ENCODE assay signal across 16 cellular contexts in the genomic region with DNA sequence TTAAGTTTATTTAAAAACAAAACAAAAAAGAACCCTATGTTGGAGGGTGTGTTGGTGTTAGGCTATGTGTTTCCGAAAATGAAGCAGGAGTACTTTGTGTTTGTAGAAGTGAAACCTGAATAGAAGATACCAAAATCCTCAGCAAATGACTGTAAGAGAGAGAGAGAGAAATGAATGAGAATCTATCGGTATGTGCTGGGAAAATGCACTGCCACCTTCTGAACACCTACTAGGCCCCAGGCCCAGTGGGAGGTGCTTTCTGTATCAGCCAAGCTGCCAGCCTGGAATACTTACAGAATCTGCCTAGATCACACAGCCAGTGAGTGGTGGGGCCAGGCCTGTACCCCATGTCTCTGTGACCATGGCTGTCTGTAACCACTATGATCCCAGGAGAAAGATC. TPM values are rescaled to one million over a fixed set of nuclear protein-coding genes. Genes with fewer than 3 reads are reported as not detected.
DNase-seq lines count a peak whose midpoint lies in the region; ATAC-seq, FAIRE-seq and TF ChIP-seq lines count a peak whose summit lies in the region.
"Had no signal": no experiment of that assay in that cellular context is flagged by ENCODE, and none has a peak within 500 bp of the region (broad histone marks: within the 10 kb centered on the region; RNA-seq: fewer than 3 reads in every experiment).

No MANE protein-coding gene starts in this region.

- no peaks in the 10 kb centered on the region for H3F3A ChIP-seq in OCI-LY1 (ENCODE audit: insufficient read depth, low read length)
- no peaks in the 10 kb centered on the region for H3F3A ChIP-seq in SK-N-SH (replicated peaks; ENCODE audit: insufficient read depth)

- FAIRE-seq in D721Med (lab: Jason Lieb, UNC) = no peak
- FAIRE-seq: small intestine had no signal

- no peaks in the 10 kb centered on the region for H3K27me3 Mint-ChIP-seq in stimulated activated naive CD8-positive, alpha-beta T cell treated with anti-CD3 and anti-CD28 coated beads, Interleukin-15, Interleukin-2, amounts not matched to agents 100 ng/mL and 50 ng/mL, for 24 hours
- H3K27me3 Mint-ChIP-seq in activated naive CD8-positive, alpha-beta T cell = no peaks in the 10 kb centered on the region
- H3K27me3 Mint-ChIP-seq: activated naive CD8-positive, alpha-beta T cell treated with anti-CD3 and anti-CD28 coated beads, Interleukin-2, amount 10 ng/mL, durations not matched to agents 7 days and 5 days had no signal

- TF ChIP-seq RAD21 in SK-N-SH (IDR thresholded peaks at IDR 0.05; ENCODE audit: low read length) = no peak

- H3K4me1 ChIP-seq in OCI-LY1 (ENCODE audit: insufficient read depth, low read length, severe bottlenecking) (peaks cover 47% of the 10 kb centered on the region), SK-N-SH (ENCODE audit: control insufficient read depth in 1 of 2, insufficient read depth in 2 of 2, low read depth in 1 of 2, low read length in 1 of 2) (no peaks in the 10 kb centered on the region)
- H3K4me1 ChIP-seq: thyroid gland had no signal

- TF ChIP-seq CTCF in OCI-LY1 (IDR thresholded peaks at IDR 0.05; ENCODE audit: low read length) (no peak), D721Med (IDR thresholded peaks at IDR 0.05; ENCODE audit: insufficient read depth, missing control alignments) (no peak), SK-N-SH (IDR thresholded peaks at IDR 0.05) (no peak)

- H3K4me2 ChIP-seq in OCI-LY1 (ENCODE audit: low read length) (no peak overlapping the region), SK-N-SH (no peak overlapping the region)

- DNase-seq in stimulated activated naive CD8-positive, alpha-beta T cell treated with anti-CD3 and anti-CD28 coated beads, Interleukin-15, Interleukin-2, amounts not matched to agents 100 U/mL and 50 U/mL, for 24 hours = no peak
- DNase-seq in D721Med (ENCODE audit: insufficient read length, low spot score) (no peak), SK-N-SH (no peak)
- DNase-seq: activated naive CD8-positive, alpha-beta T cell treated with anti-CD3 and anti-CD28 coated beads, Interleukin-2, amount 10 ng/mL, durations not matched to agents 7 days and 5 days; GM23248; KG1; NCI-H1694; NCI-H524 treated with DMSO at 0.1 percent for 48 hours; small intestine; thyroid gland had no signal

- peak overlapping the region; percentile 72 for H3K27ac ChIP-seq in OCI-LY1 (ENCODE audit: low read depth, low read length, poor library complexity, severe bottlenecking)
- H3K27ac ChIP-seq in SK-N-SH (ENCODE audit: low read depth in 2 of 2, low read length in 1 of 2) = no peak overlapping the region
- H3K27ac ChIP-seq: cardiac muscle cell, GM23248, thyroid gland had no signal

- H3K9me2 ChIP-seq in OCI-LY1 (ENCODE audit: low read depth, low read length) (no peaks in the 10 kb centered on the region), SK-N-SH (no peaks in the 10 kb centered on the region)

- peak overlapping the region; percentile 97 for H3K27ac Mint-ChIP-seq in stimulated activated naive CD8-positive, alpha-beta T cell treated with anti-CD3 and anti-CD28 coated beads, Interleukin-15, Interleukin-2, amounts not matched to agents 100 ng/mL and 50 ng/mL, for 24 hours
- H3K27ac Mint-ChIP-seq in activated naive CD8-positive, alpha-beta T cell = peak overlapping the region; percentile 98
- H3K27ac Mint-ChIP-seq: activated naive CD8-positive, alpha-beta T cell treated with anti-CD3 and anti-CD28 coated beads, Interleukin-2, amount 10 ng/mL, durations not matched to agents 7 days and 5 days had no signal

- H3K36me3 Mint-ChIP-seq in stimulated activated naive CD8-positive, alpha-beta T cell treated with anti-CD3 and anti-CD28 coated beads, Interleukin-15, Interleukin-2, amounts not matched to agents 100 ng/mL and 50 ng/mL, for 24 hours (ENCODE audit: low read depth) = peaks cover 42% of the 10 kb centered on the region
- peaks cover 15% of the 10 kb centered on the region for H3K36me3 Mint-ChIP-seq in activated naive CD8-positive, alpha-beta T cell

- WGBS in SK-N-SH (ENCODE audit: low lambda C conversion rate) = 90% methylated on average over 2 of the region's 2 CpGs

- H3K27me3 ChIP-seq in OCI-LY1 (ENCODE audit: insufficient read depth, low read length) (no peaks in the 10 kb centered on the region), SK-N-SH (ENCODE audit: insufficient read depth) (no peaks in the 10 kb centered on the region)
- H3K27me3 ChIP-seq: cardiac muscle cell, thyroid gland had no signal

- H3K4me3 ChIP-seq in OCI-LY1 (ENCODE audit: low read depth, low read length, poor library complexity, severe bottlenecking) (no peak overlapping the region), SK-N-SH (ENCODE audit: low read depth in 2 of 2, low read length in 1 of 2) (no peak overlapping the region)
- H3K4me3 ChIP-seq: cardiac muscle cell, GM23248, thyroid gland had no signal

- H3K4me1 Mint-ChIP-seq in stimulated activated naive CD8-positive, alpha-beta T cell treated with anti-CD3 and anti-CD28 coated beads, Interleukin-15, Interleukin-2, amounts not matched to agents 100 ng/mL and 50 ng/mL, for 24 hours (ENCODE audit: low read depth) = peaks cover 57% of the 10 kb centered on the region
- peaks cover 53% of the 10 kb centered on the region for H3K4me1 Mint-ChIP-seq in activated naive CD8-positive, alpha-beta T cell (ENCODE audit: low read depth)

- H3K9ac ChIP-seq in OCI-LY1 (ENCODE audit: low read length) = no peak overlapping the region
- H3K9ac ChIP-seq in SK-N-SH = no peak overlapping the region
- H3K9ac ChIP-seq: GM23248 had no signal

- H3K79me2 ChIP-seq in OCI-LY1 (ENCODE audit: insufficient read depth, low read length) = no peaks in the 10 kb centered on the region
- peaks cover 20% of the 10 kb centered on the region; the same call in 1 of the 2 replicates for H3K79me2 ChIP-seq in SK-N-SH (ENCODE audit: insufficient read depth)

- no peak for ATAC-seq in stimulated activated naive CD8-positive, alpha-beta T cell treated with anti-CD3 and anti-CD28 coated beads, Interleukin-15, Interleukin-2, amounts not matched to agents 100 U/mL and 50 U/mL, for 24 hours
- ATAC-seq in GM18867 (IDR thresholded peaks at IDR 0.05; ENCODE audit: unreplicated experiment) = no peak
- no peak for ATAC-seq in GM18498 (IDR thresholded peaks at IDR 0.05; ENCODE audit: unreplicated experiment)

- H3K36me3 ChIP-seq in OCI-LY1 (ENCODE audit: insufficient read depth, low read length) = peaks cover 38% of the 10 kb centered on the region
- peaks cover 27 to 32% of the 10 kb centered on the region in 2 experiments for H3K36me3 ChIP-seq in SK-N-SH (replicated peaks in 1 of 2; ENCODE audit: control insufficient read depth in 1 of 2, insufficient read depth in 2 of 2, low read length in 1 of 2)

- H3K9me3 ChIP-seq in OCI-LY1 (ENCODE audit: low read length) (no peaks in the 10 kb centered on the region), SK-N-SH (no peaks in the 10 kb centered on the region)
- H3K9me3 ChIP-seq: thyroid gland had no signal

- H2AFZ ChIP-seq in OCI-LY1 (ENCODE audit: low read length) (no peak overlapping the region), SK-N-SH (ENCODE audit: low read depth) (no peak overlapping the region)
- H2AFZ ChIP-seq: GM23248 had no signal

- H3K4me3 Mint-ChIP-seq in stimulated activated naive CD8-positive, alpha-beta T cell treated with anti-CD3 and anti-CD28 coated beads, Interleukin-15, Interleukin-2, amounts not matched to agents 100 ng/mL and 50 ng/mL, for 24 hours = peak overlapping the region; percentile 48
- H3K4me3 Mint-ChIP-seq in activated naive CD8-positive, alpha-beta T cell = peak overlapping the region; percentile 51
- H3K4me3 Mint-ChIP-seq: activated naive CD8-positive, alpha-beta T cell treated with anti-CD3 and anti-CD28 coated beads, Interleukin-2, amount 10 ng/mL, durations not matched to agents 7 days and 5 days had no signal

- CTCF ChIA-PET in SK-N-SH (lab: Yijun Ruan, JAX) = no interaction called here

- H4K20me1 ChIP-seq in OCI-LY1 (ENCODE audit: insufficient read depth, low read length) = no peaks in the 10 kb centered on the region
- H4K20me1 ChIP-seq in SK-N-SH (ENCODE audit: insufficient read depth) = peaks cover 26% of the 10 kb centered on the region

- no peaks in the 10 kb centered on the region for H3K9me3 Mint-ChIP-seq in stimulated activated naive CD8-positive, alpha-beta T cell treated with anti-CD3 and anti-CD28 coated beads, Interleukin-15, Interleukin-2, amounts not matched to agents 100 ng/mL and 50 ng/mL, for 24 hours
- no peaks in the 10 kb centered on the region for H3K9me3 Mint-ChIP-seq in activated naive CD8-positive, alpha-beta T cell (ENCODE audit: low read depth)
- H3K9me3 Mint-ChIP-seq: activated naive CD8-positive, alpha-beta T cell treated with anti-CD3 and anti-CD28 coated beads, Interleukin-2, amount 10 ng/mL, durations not matched to agents 7 days and 5 days had no signal

- TF ChIP-seq EP300 in SK-N-SH (IDR thresholded peaks at IDR 0.05; ENCODE audit: borderline replicate concordance in 1 of 2, low read depth in 1 of 2, low read length in 1 of 2) = no peak

- POLR2A ChIA-PET in SK-N-SH (lab: Yijun Ruan, JAX) = no interaction called here

TF ChIP-seq in SK-N-SH, 30 proteins besides CTCF, POLR2A, EP300 and RAD21 (continues in another document):
- TF ChIP-seq, protein P1, sequence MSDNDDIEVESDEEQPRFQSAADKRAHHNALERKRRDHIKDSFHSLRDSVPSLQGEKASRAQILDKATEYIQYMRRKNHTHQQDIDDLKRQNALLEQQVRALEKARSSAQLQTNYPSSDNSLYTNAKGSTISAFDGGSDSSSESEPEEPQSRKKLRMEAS (IDR thresholded peaks at IDR 0.05; ENCODE audit: low read depth) = no peak
- no peak for TF ChIP-seq SMC3 (IDR thresholded peaks at IDR 0.05; ENCODE audit: low read depth, low read length)

RNA-seq across cellular contexts. Expression of a gene that starts 14.9 kb away (rescaled TPM):
- polyA plus RNA-seq in SK-N-SH (2012; rRNA removed) = 12.3 and 14.5 TPM in 2 replicates
- polyA plus RNA-seq in SK-N-SH (2012; cell fraction: cytosol; rRNA removed) = 8.6 and 9.4 TPM in 2 replicates
- 25.4 and 34.3 TPM in 2 replicates for polyA plus RNA-seq in SK-N-SH (2012; cell fraction: nucleus; rRNA removed)

RNA-seq across cellular contexts. Expression of a gene that starts 22.3 kb away (rescaled TPM):
- 71.3 and 79.3 TPM in 2 replicates for polyA plus RNA-seq in SK-N-SH (2012; rRNA removed)
- 44.0 and 51.9 TPM in 2 replicates for polyA plus RNA-seq in SK-N-SH (2012; cell fraction: cytosol; rRNA removed)
- polyA plus RNA-seq in SK-N-SH (2012; cell fraction: nucleus; rRNA removed) = 59.9 and 70.5 TPM in 2 replicates

RNA-seq across cellular contexts. Expression of a gene that starts 23.6 kb away (rescaled TPM):
- polyA plus RNA-seq in SK-N-SH (2012; rRNA removed) = 90.4 and 97.0 TPM in 2 replicates
- polyA plus RNA-seq in SK-N-SH (2012; cell fraction: cytosol; rRNA removed) = 56.0 and 68.5 TPM in 2 replicates
- 173 and 194 TPM in 2 replicates for polyA plus RNA-seq in SK-N-SH (2012; cell fraction: nucleus; rRNA removed)

RNA-seq across cellular contexts. Expression of a gene that starts 36.0 kb away (rescaled TPM):
- 67.2 and 113 TPM in 2 replicates for polyA plus RNA-seq in SK-N-SH (2012; rRNA removed)
- polyA plus RNA-seq in SK-N-SH (2012; cell fraction: cytosol; rRNA removed) = 68.1 and 75.0 TPM in 2 replicates
- 175 and 179 TPM in 2 replicates for polyA plus RNA-seq in SK-N-SH (2012; cell fraction: nucleus; rRNA removed)

RNA-seq across cellular contexts. Expression of a gene that starts 36.2 kb away (rescaled TPM):
- polyA plus RNA-seq in SK-N-SH (2012; rRNA removed) = 81.0 and 87.0 TPM in 2 replicates
- polyA plus RNA-seq in SK-N-SH (2012; cell fraction: cytosol; rRNA removed) = 43.9 and 59.3 TPM in 2 replicates
- 59.3 and 62.7 TPM in 2 replicates for polyA plus RNA-seq in SK-N-SH (2012; cell fraction: nucleus; rRNA removed)
